Comparison of ENCODE assay signal across 19 cellular contexts in genomic region chr6:39054577-39055142, GRCh38. TPM values are rescaled to one million over a fixed set of nuclear protein-coding genes. Genes with fewer than 3 reads are reported as not detected.
A peak's percentile ranks its signal among the peaks of the same experiment; 100 is the strongest.
DNase-seq lines count a peak whose midpoint lies in the region; ATAC-seq and TF ChIP-seq lines count a peak whose summit lies in the region.
"Had no signal": no experiment of that assay in that cellular context is flagged by ENCODE, and none has a peak within 500 bp of the region (broad histone marks: within the 10 kb centered on the region; RNA-seq: fewer than 3 reads in every experiment).

No MANE protein-coding gene starts in this region.

- intact Hi-C loops in Right ventricle myocardium inferior (cut with DNase I), result no loop called here
- intact Hi-C loops in heart right ventricle (cut with DNase I), result no loop called here
- intact Hi-C loops in left colon (cut with DNase I, micrococcal nuclease), result no loop called here
- intact Hi-C loops in transverse colon (cut with DNase I; ENCODE audit: low total_unique reads), result no loop called here

- ATAC-seq in Right ventricle myocardium inferior (peak; percentile 38), heart right ventricle (no peak), left colon (peak; percentile 59), GM21825 (IDR thresholded peaks at IDR 0.05; ENCODE audit: unreplicated experiment) (no peak), GM19328 (IDR thresholded peaks at IDR 0.05; ENCODE audit: unreplicated experiment) (no peak)

- peaks cover 0 to 48% (median 11%) of the 10 kb centered on the region in 7 donors for H3K27me3 ChIP-seq in heart right ventricle
- H3K27me3 ChIP-seq in WERI-Rb-1 (ENCODE audit: insufficient read depth, low read depth, severe bottlenecking), result no peaks in the 10 kb centered on the region
- H3K27me3 ChIP-seq in transverse colon, result peaks cover 16% of the 10 kb centered on the region

- H3K4me1 ChIP-seq in heart right ventricle (no peaks in the 10 kb centered on the region), transverse colon (peaks cover 0 to 13% (median 5%) of the 10 kb centered on the region in 4 donors)

- H3K4me3 ChIP-seq in heart right ventricle, result no peak overlapping the region
- no peak overlapping the region for H3K4me3 ChIP-seq in WERI-Rb-1 (ENCODE audit: low read depth, low read length)
- H3K4me3 ChIP-seq in transverse colon, result no peak overlapping the region

- H3K9me3 ChIP-seq in heart right ventricle (no peaks in the 10 kb centered on the region), WERI-Rb-1 (ENCODE audit: severe bottlenecking) (no peaks in the 10 kb centered on the region), transverse colon (no peaks in the 10 kb centered on the region)

- WGBS in heart right ventricle, 2 donors, result 65 to 74% methylated on average over 9 of the region's 9 CpGs
- WGBS in transverse colon (ENCODE audit: low coverage in 1 of 2), 2 donors, result 63 to 100% methylated on average over 1 to 9 of the region's 9 CpGs

- DNase-seq in Right ventricle myocardium inferior (ENCODE audit: missing footprints) (no peak), heart right ventricle (no peak), WERI-Rb-1 (peak; percentile 44), left colon (peak in 1 of 2 donors; percentile 17), transverse colon (peak; percentile 14), NCI-H1092 (lab: John Stamatoyannopoulos, UW) (no peak)
- DNase-seq: C1 segment of cervical spinal cord, GDM1, H9, NCI-H1417, NCI-H187 treated with DMSO at 0.1 percent for 48 hours, NCI-H526 treated with DMSO at 0.1 percent for 48 hours, SIG-M5 had no signal

- H3K27ac ChIP-seq in heart right ventricle, result no peak overlapping the region
- H3K27ac ChIP-seq in WERI-Rb-1, result no peak overlapping the region
- no peak overlapping the region for H3K27ac ChIP-seq in transverse colon

- H3K36me3 ChIP-seq in heart right ventricle (no peaks in the 10 kb centered on the region), WERI-Rb-1 (no peaks in the 10 kb centered on the region), transverse colon (no peaks in the 10 kb centered on the region)

- no peak for TF ChIP-seq EP300 in transverse colon (IDR thresholded peaks at IDR 0.05; ENCODE audit: low read depth)

- no peak for TF ChIP-seq CTCF in heart right ventricle (IDR thresholded peaks at IDR 0.05)
- no peak for TF ChIP-seq CTCF in WERI-Rb-1 (IDR thresholded peaks at IDR 0.05; ENCODE audit: low read depth, low read length)
- TF ChIP-seq CTCF in transverse colon (IDR thresholded peaks at IDR 0.05), result no peak

- TF ChIP-seq POLR2A in transverse colon (IDR thresholded peaks at IDR 0.05), result no peak

- in situ Hi-C loops in transverse colon (cut with MboI; ENCODE audit: low pct_ligation_motif_present in 1 of 4, low pct_unique_long_range_greater_than_20kb in 1 of 4, low sequenced_read_pairs in 3 of 4), result no loop called here

RNA-seq across cellular contexts. Expression of gene GLP1R, which starts 6.1 kb away (rescaled TPM):
- total RNA-seq in Right ventricle myocardium inferior, result 6.8 TPM
- 1 to 10 TPM in 8 of 10 donors, under 1 TPM in 2; 0.58 to 5.9 (median 2.0) TPM for total RNA-seq in heart right ventricle
- polyA plus RNA-seq in heart right ventricle, result 1 to 10 TPM in 1 of 2 donors, under 1 TPM in 1; 0.39 to 1.1 TPM
- not detected for total RNA-seq in left colon
- not detected for total RNA-seq in transverse colon
- total RNA-seq: A673, HT1080, LHCN-M2 had no signal
- polyA plus RNA-seq: IgD-negative memory B cell had no signal

Comparison
In these comparisons a context has a peak if more than half of its experiments do, and no peak if none do; other contexts are left out.
1. ATAC-seq: peak in Right ventricle myocardium inferior (single experiment) and left colon (single experiment); none in heart right ventricle (0 of 8), GM21825 (single experiment) and GM19328 (single experiment).
2. DNase-seq: peak in WERI-Rb-1 (single experiment) and transverse colon (single experiment); none in Right ventricle myocardium inferior (single experiment), heart right ventricle (0 of 2) and NCI-H1092 (single experiment).